Comparison of ENCODE assay signal across 32 cellular contexts in genomic region chr1:42369471-42369870, GRCh38. TPM values are rescaled to one million over a fixed set of nuclear protein-coding genes. Genes with fewer than 3 reads are reported as not detected.
"Had no signal": no experiment of that assay in that cellular context is flagged by ENCODE, and none has a peak within 500 bp of the region (broad histone marks: within the 10 kb centered on the region; RNA-seq: fewer than 3 reads in every experiment).

No MANE protein-coding gene starts in this region.

- H3K4me1 Mint-ChIP-seq: activated CD4-positive, alpha-beta T cell treated with anti-CD3 and anti-CD28 coated beads for 36 hours; activated CD4-positive, alpha-beta T cell treated with anti-CD3 and anti-CD28 coated beads, Interleukin-2, amount 10 ng/mL, durations not matched to agents 24 days and 14 days; activated naive CD4-positive, alpha-beta T cell treated with anti-CD3 and anti-CD28 coated beads, Interleukin-2, amount 10 ng/mL, durations not matched to agents 7 days and 5 days; activated naive CD8-positive, alpha-beta T cell treated with anti-CD3 and anti-CD28 coated beads, Interleukin-2, amount 10 ng/mL, durations not matched to agents 7 days and 5 days; brain had no signal

- H3K27ac Mint-ChIP-seq: activated CD4-positive, alpha-beta memory T cell treated with anti-CD3 and anti-CD28 coated beads for 36 hours; activated CD4-positive, alpha-beta T cell treated with anti-CD3 and anti-CD28 coated beads for 36 hours; activated CD4-positive, alpha-beta T cell treated with anti-CD3 and anti-CD28 coated beads, Interleukin-2, amount 10 ng/mL, durations not matched to agents 24 days and 14 days; activated CD8-positive, alpha-beta T cell treated with anti-CD3 and anti-CD28 coated beads, Interleukin-2, amount 10 ng/mL, durations not matched to agents 7 days and 5 days; activated naive CD4-positive, alpha-beta T cell treated with anti-CD3 and anti-CD28 coated beads, Interleukin-2, amount 10 ng/mL, durations not matched to agents 7 days and 5 days; activated naive CD4-positive, alpha-beta T cell treated with anti-CD3 and anti-CD28 coated beads, Interleukin-2, amount 50 U/mL, for 72 hours; activated naive CD8-positive, alpha-beta T cell treated with anti-CD3 and anti-CD28 coated beads, Interleukin-2, amount 10 ng/mL, durations not matched to agents 7 days and 5 days; activated T-cell treated with anti-CD3 and anti-CD28 coated beads, Interleukin-2, amount 50 U/mL, for 24 hours; activated T-cell treated with anti-CD3 and anti-CD28 coated beads, Interleukin-2, amount 50 U/mL, for 72 hours; brain had no signal

- H3K4me1 ChIP-seq: ascending aorta, breast epithelium, colonic mucosa, gastroesophageal sphincter had no signal

- H3K27me3 Mint-ChIP-seq: activated CD4-positive, alpha-beta memory T cell treated with anti-CD3 and anti-CD28 coated beads for 36 hours had no signal

- H3K36me3 ChIP-seq: ascending aorta, breast epithelium, cardiac muscle cell, colonic mucosa, esophagus squamous epithelium, gastroesophageal sphincter had no signal

- H3K4me3 Mint-ChIP-seq: activated CD4-positive, alpha-beta memory T cell treated with anti-CD3 and anti-CD28 coated beads for 36 hours; activated CD4-positive, alpha-beta T cell treated with anti-CD3 and anti-CD28 coated beads for 36 hours; activated CD4-positive, alpha-beta T cell treated with anti-CD3 and anti-CD28 coated beads, Interleukin-2, amount 10 ng/mL, durations not matched to agents 24 days and 14 days; activated CD8-positive, alpha-beta T cell treated with anti-CD3 and anti-CD28 coated beads, Interleukin-2, amount 10 ng/mL, durations not matched to agents 7 days and 5 days; activated naive CD4-positive, alpha-beta T cell treated with anti-CD3 and anti-CD28 coated beads, Interleukin-2, amount 10 ng/mL, durations not matched to agents 7 days and 5 days; activated naive CD8-positive, alpha-beta T cell treated with anti-CD3 and anti-CD28 coated beads, Interleukin-2, amount 10 ng/mL, durations not matched to agents 7 days and 5 days; activated T-cell treated with anti-CD3 and anti-CD28 coated beads, Interleukin-2, amount 50 U/mL, for 24 hours; activated T-cell treated with anti-CD3 and anti-CD28 coated beads, Interleukin-2, amount 50 U/mL, for 72 hours; brain had no signal

- H3K4me3 ChIP-seq: ascending aorta, breast epithelium, cardiac muscle cell, colonic mucosa, esophagus squamous epithelium, gastroesophageal sphincter had no signal

- H3K27me3 ChIP-seq: ascending aorta, breast epithelium, colonic mucosa had no signal

- H3K9me3 ChIP-seq: ascending aorta, breast epithelium, colonic mucosa, esophagus squamous epithelium, gastroesophageal sphincter had no signal

- H3K9me3 Mint-ChIP-seq: activated CD4-positive, alpha-beta memory T cell treated with anti-CD3 and anti-CD28 coated beads for 36 hours; activated CD4-positive, alpha-beta T cell treated with anti-CD3 and anti-CD28 coated beads, Interleukin-2, amount 10 ng/mL, durations not matched to agents 24 days and 14 days; activated naive CD4-positive, alpha-beta T cell treated with anti-CD3 and anti-CD28 coated beads, Interleukin-2, amount 10 ng/mL, durations not matched to agents 7 days and 5 days; activated naive CD4-positive, alpha-beta T cell treated with anti-CD3 and anti-CD28 coated beads, Interleukin-2, amount 50 U/mL, for 72 hours; activated naive CD8-positive, alpha-beta T cell treated with anti-CD3 and anti-CD28 coated beads, Interleukin-2, amount 10 ng/mL, durations not matched to agents 7 days and 5 days; activated T-cell treated with anti-CD3 and anti-CD28 coated beads, Interleukin-2, amount 50 U/mL, for 24 hours; activated T-cell treated with anti-CD3 and anti-CD28 coated beads, Interleukin-2, amount 50 U/mL, for 72 hours; brain had no signal

- ATAC-seq: activated CD4-positive, alpha-beta T cell treated with anti-CD3 and anti-CD28 coated beads for 36 hours; activated CD8-positive, alpha-beta T cell treated with anti-CD3 and anti-CD28 coated beads, Interleukin-2, amount 10 ng/mL, durations not matched to agents 7 days and 5 days; activated naive CD4-positive, alpha-beta T cell treated with anti-CD3 and anti-CD28 coated beads, Interleukin-2, amount 50 U/mL, for 72 hours; activated T-cell treated with anti-CD3 and anti-CD28 coated beads, Interleukin-2, amount 50 U/mL, for 72 hours; gastroesophageal sphincter had no signal

- H3K27ac ChIP-seq: ascending aorta, breast epithelium, cardiac muscle cell, colonic mucosa, epithelial cell of prostate, esophagus squamous epithelium, gastroesophageal sphincter had no signal

- H3K36me3 Mint-ChIP-seq: activated CD4-positive, alpha-beta memory T cell treated with anti-CD3 and anti-CD28 coated beads for 36 hours; activated naive CD4-positive, alpha-beta T cell treated with anti-CD3 and anti-CD28 coated beads, Interleukin-2, amount 10 ng/mL, durations not matched to agents 7 days and 5 days; activated naive CD4-positive, alpha-beta T cell treated with anti-CD3 and anti-CD28 coated beads, Interleukin-2, amount 50 U/mL, for 72 hours; activated naive CD8-positive, alpha-beta T cell treated with anti-CD3 and anti-CD28 coated beads, Interleukin-2, amount 10 ng/mL, durations not matched to agents 7 days and 5 days; brain had no signal

- DNase-seq: activated CD4-positive, alpha-beta memory T cell treated with anti-CD3 and anti-CD28 coated beads for 36 hours; activated CD4-positive, alpha-beta T cell treated with anti-CD3 and anti-CD28 coated beads for 36 hours; activated CD4-positive, alpha-beta T cell treated with anti-CD3 and anti-CD28 coated beads, Interleukin-2, amount 10 ng/mL, durations not matched to agents 24 days and 14 days; activated CD4-positive, CD25-positive, alpha-beta regulatory T cell; activated CD4-positive, CD25-positive, alpha-beta regulatory T cell treated with anti-CD3 and anti-CD28 coated beads, Interleukin-2, amount 50 U/mL, for 72 hours; activated CD8-positive, alpha-beta memory T cell treated with anti-CD3 and anti-CD28 coated beads, Interleukin-2, amount 50 U/mL, for 48 hours; activated CD8-positive, alpha-beta T cell treated with anti-CD3 and anti-CD28 coated beads, Interleukin-2, amount 10 ng/mL, durations not matched to agents 7 days and 5 days; activated gamma-delta T cell; activated naive CD4-positive, alpha-beta T cell; activated naive CD4-positive, alpha-beta T cell treated with anti-CD3 and anti-CD28 coated beads, Interleukin-2, amount 10 ng/mL, durations not matched to agents 7 days and 5 days; activated naive CD8-positive, alpha-beta T cell treated with anti-CD3 and anti-CD28 coated beads, Interleukin-2, amount 10 ng/mL, durations not matched to agents 7 days and 5 days; activated T-cell treated with anti-CD3 and anti-CD28 coated beads for 4 hours; activated T-cell treated with anti-CD3 and anti-CD28 coated beads, Interleukin-2, amount 50 U/mL, for 24 hours; activated T-cell treated with anti-CD3 and anti-CD28 coated beads, Interleukin-2, amount 50 U/mL, for 72 hours; central memory CD4-positive, alpha-beta T cell; cerebellar nuclear complex; colonic mucosa; effector CD8-positive, alpha-beta T cell; esophagus squamous epithelium; foreskin melanocyte; T-helper 2 cell had no signal

RNA-seq across cellular contexts. Expression of gene RIMKLA, which starts 11.1 kb away (rescaled TPM):
- total RNA-seq: endothelial cell of umbilical vein, fibroblast of villous mesenchyme, glomerular endothelial cell had no signal
- polyA plus RNA-seq: fibroblast of lung had no signal
